9 cellular contexts compared by ENCODE assay signal in genomic region chr6:3742076-3742425, GRCh38. TPM values are rescaled to one million over a fixed set of nuclear protein-coding genes. Genes with fewer than 3 reads are reported as not detected.
A peak's percentile ranks its signal among the peaks of the same experiment; 100 is the strongest.
DNase-seq lines count a peak whose midpoint lies in the region; ATAC-seq and TF ChIP-seq lines count a peak whose summit lies in the region.
"Had no signal": no experiment of that assay in that cellular context is flagged by ENCODE, and none has a peak within 500 bp of the region (broad histone marks: within the 10 kb centered on the region; RNA-seq: fewer than 3 reads in every experiment).

No MANE protein-coding gene starts in this region.

- H3K27ac ChIP-seq in RWPE2 (ENCODE audit: poor library complexity, severe bottlenecking), result peak overlapping the region; percentile 65
- H3K27ac ChIP-seq in thoracic aorta, result peak overlapping the region; percentile 97 to 100

- H3K27me3 Mint-ChIP-seq in activated naive CD4-positive, alpha-beta T cell treated with anti-CD3 and anti-CD28 coated beads, Interleukin-2, amount 50 U/mL, for 24 hours, result peaks cover 4% of the 10 kb centered on the region
- H3K27me3 Mint-ChIP-seq in immature natural killer cell (ENCODE audit: low read depth in 3 of 3), result peaks cover 2 to 6% (median 5%) of the 10 kb centered on the region in 3 donors
- peaks cover 11% of the 10 kb centered on the region for H3K27me3 Mint-ChIP-seq in activated T-helper 1 cell treated with anti-CD3 and anti-CD28 coated beads, Interleukin-12 subunit alpha, Interleukin-12 subunit beta, Interleukin-2, Interleukin-4 antibody, amounts not matched to agents 30 ng/mL and 10 ng/mL and 1 ng/mL, durations not matched to agents 14 hours and 24 hours and 36 hours (ENCODE audit: insufficient read depth)

- no peak overlapping the region for H3K4me3 ChIP-seq in RWPE2 (ENCODE audit: severe bottlenecking)
- H3K4me3 ChIP-seq in thoracic aorta, result peak overlapping the region; percentile 94

- H3K36me3 ChIP-seq in RWPE2 (ENCODE audit: low read depth), result peaks cover 56% of the 10 kb centered on the region
- peaks cover 30% of the 10 kb centered on the region for H3K36me3 ChIP-seq in thoracic aorta

- H3K36me3 Mint-ChIP-seq in activated naive CD4-positive, alpha-beta T cell treated with anti-CD3 and anti-CD28 coated beads, Interleukin-2, amount 50 U/mL, for 24 hours, result no peaks in the 10 kb centered on the region
- no peaks in the 10 kb centered on the region for H3K36me3 Mint-ChIP-seq in immature natural killer cell
- H3K36me3 Mint-ChIP-seq in activated T-helper 1 cell treated with anti-CD3 and anti-CD28 coated beads, Interleukin-12 subunit alpha, Interleukin-12 subunit beta, Interleukin-2, Interleukin-4 antibody, amounts not matched to agents 30 ng/mL and 10 ng/mL and 1 ng/mL, durations not matched to agents 14 hours and 24 hours and 36 hours (ENCODE audit: low read depth), result no peaks in the 10 kb centered on the region
- H3K36me3 Mint-ChIP-seq: activated naive CD4-positive, alpha-beta T cell treated with anti-CD3 and anti-CD28 coated beads, Interleukin-2, amount 50 U/mL, for 72 hours had no signal

- intact Hi-C loops in activated T-helper 1 cell treated with anti-CD3 and anti-CD28 coated beads, Interleukin-12 subunit alpha, Interleukin-12 subunit beta, Interleukin-2, Interleukin-4 antibody, amounts not matched to agents 30 ng/mL and 10 ng/mL and 1 ng/mL, durations not matched to agents 14 hours and 24 hours and 36 hours (cut with micrococcal nuclease), result loop anchor here (1.0 to 5.0 kb wide), 9 partner anchors 107 to 1195 kb away; partner anchors contain the start of gene FAM50B

- no peak overlapping the region for H3K27ac Mint-ChIP-seq in activated naive CD4-positive, alpha-beta T cell treated with anti-CD3 and anti-CD28 coated beads, Interleukin-2, amount 50 U/mL, for 24 hours
- H3K27ac Mint-ChIP-seq in immature natural killer cell, result peak overlapping the region in 2 of 6 donors; percentile 33 to 38
- H3K27ac Mint-ChIP-seq in activated T-helper 1 cell treated with anti-CD3 and anti-CD28 coated beads, Interleukin-12 subunit alpha, Interleukin-12 subunit beta, Interleukin-2, Interleukin-4 antibody, amounts not matched to agents 30 ng/mL and 10 ng/mL and 1 ng/mL, durations not matched to agents 14 hours and 24 hours and 36 hours, result no peak overlapping the region

- H3K4me1 Mint-ChIP-seq in activated naive CD4-positive, alpha-beta T cell treated with anti-CD3 and anti-CD28 coated beads, Interleukin-2, amount 50 U/mL, for 24 hours, result peaks cover 12% of the 10 kb centered on the region
- H3K4me1 Mint-ChIP-seq in immature natural killer cell, result peaks cover 10 to 14% of the 10 kb centered on the region in 2 donors
- peaks cover 13% of the 10 kb centered on the region for H3K4me1 Mint-ChIP-seq in activated T-helper 1 cell treated with anti-CD3 and anti-CD28 coated beads, Interleukin-12 subunit alpha, Interleukin-12 subunit beta, Interleukin-2, Interleukin-4 antibody, amounts not matched to agents 30 ng/mL and 10 ng/mL and 1 ng/mL, durations not matched to agents 14 hours and 24 hours and 36 hours (ENCODE audit: low read depth)

- H3K4me3 Mint-ChIP-seq in activated naive CD4-positive, alpha-beta T cell treated with anti-CD3 and anti-CD28 coated beads, Interleukin-2, amount 50 U/mL, for 24 hours, result peak overlapping the region; percentile 76
- H3K4me3 Mint-ChIP-seq in immature natural killer cell, result peak overlapping the region; percentile 40 to 79 (median 65)
- H3K4me3 Mint-ChIP-seq in activated T-helper 1 cell treated with anti-CD3 and anti-CD28 coated beads, Interleukin-12 subunit alpha, Interleukin-12 subunit beta, Interleukin-2, Interleukin-4 antibody, amounts not matched to agents 30 ng/mL and 10 ng/mL and 1 ng/mL, durations not matched to agents 14 hours and 24 hours and 36 hours, result no peak overlapping the region

- no peaks in the 10 kb centered on the region for H3K9me3 ChIP-seq in RWPE2 (ENCODE audit: severe bottlenecking)
- no peaks in the 10 kb centered on the region for H3K9me3 ChIP-seq in thoracic aorta

- no peak for ATAC-seq in RWPE2 (ENCODE audit: low read depth)
- no peak for ATAC-seq in thoracic aorta (ENCODE audit: insufficient number of reproducible peaks, low FRiP score, low read depth)
- ATAC-seq in GM19452 (IDR thresholded peaks at IDR 0.05; ENCODE audit: unreplicated experiment), result no peak

- no peaks in the 10 kb centered on the region for H3K9me3 Mint-ChIP-seq in activated naive CD4-positive, alpha-beta T cell treated with anti-CD3 and anti-CD28 coated beads, Interleukin-2, amount 50 U/mL, for 24 hours
- no peaks in the 10 kb centered on the region for H3K9me3 Mint-ChIP-seq in immature natural killer cell
- H3K9me3 Mint-ChIP-seq in activated T-helper 1 cell treated with anti-CD3 and anti-CD28 coated beads, Interleukin-12 subunit alpha, Interleukin-12 subunit beta, Interleukin-2, Interleukin-4 antibody, amounts not matched to agents 30 ng/mL and 10 ng/mL and 1 ng/mL, durations not matched to agents 14 hours and 24 hours and 36 hours, result no peaks in the 10 kb centered on the region
- H3K9me3 Mint-ChIP-seq: activated naive CD4-positive, alpha-beta T cell treated with anti-CD3 and anti-CD28 coated beads, Interleukin-2, amount 50 U/mL, for 72 hours had no signal

- H3K4me1 ChIP-seq in RWPE2 (ENCODE audit: insufficient read depth, poor library complexity, severe bottlenecking) (peaks cover 10% of the 10 kb centered on the region), thoracic aorta (ENCODE audit: control insufficient read depth in 1 of 2, low read depth in 2 of 2) (peaks cover 80 to 93% of the 10 kb centered on the region in 2 donors)

- TF ChIP-seq CTCF in RWPE2 (IDR thresholded peaks at IDR 0.05; ENCODE audit: poor library complexity, severe bottlenecking), result no peak
- TF ChIP-seq CTCF in thoracic aorta (IDR thresholded peaks at IDR 0.05), result no peak

- no peak for DNase-seq in activated naive CD4-positive, alpha-beta T cell treated with Interleukin-2 at 50 U/mL for 16 hours
- DNase-seq in RWPE2 (ENCODE audit: low spot score) (no peak), immature natural killer cell (no peak), thoracic aorta (ENCODE audit: low spot score) (no peak), NCI-H1436 treated with DMSO at 0.1 percent for 48 hours (lab: John Stamatoyannopoulos, UW) (no peak)
- DNase-seq in activated T-helper 1 cell treated with anti-CD3 and anti-CD28 coated beads, Interleukin-12 subunit alpha, Interleukin-12 subunit beta, Interleukin-2, Interleukin-4 antibody, amounts not matched to agents 30 ng/mL and 10 ng/mL and 1 ng/mL, durations not matched to agents 14 hours and 24 hours and 36 hours (ENCODE audit: low spot score), result no peak

- H3K27me3 ChIP-seq in RWPE2 (ENCODE audit: insufficient read depth, poor library complexity, severe bottlenecking) (no peaks in the 10 kb centered on the region), thoracic aorta (replicated peaks; ENCODE audit: insufficient read depth) (no peaks in the 10 kb centered on the region)

RNA-seq across cellular contexts. Expression of gene PXDC1, which starts 9.5 kb away (rescaled TPM):
- polyA plus RNA-seq in immature natural killer cell, result not detected
- total RNA-seq in thoracic aorta, result 100 to 1,000 TPM; 406 to 488 TPM
- total RNA-seq in activated T-helper 1 cell treated with anti-CD3 and anti-CD28 coated beads, Interleukin-12 subunit alpha, Interleukin-12 subunit beta, Interleukin-2, Interleukin-4 antibody, amounts not matched to agents 30 ng/mL and 10 ng/mL and 1 ng/mL, durations not matched to agents 14 hours and 24 hours and 36 hours, result 0.12 and 0.57 TPM in 2 replicates

Comparison
In these comparisons a context has a peak if more than half of its experiments do, and no peak if none do; other contexts are left out.
1. RNA of gene PXDC1, which starts 9.5 kb away (total RNA-seq): 406 to 488 TPM in thoracic aorta; 0.12 to 0.57 TPM in activated T-helper 1 cell treated with anti-CD3 and anti-CD28 coated beads, Interleukin-12 subunit alpha, Interleukin-12 subunit beta, Interleukin-2, Interleukin-4 antibody, amounts not matched to agents 30 ng/mL and 10 ng/mL and 1 ng/mL, durations not matched to agents 14 hours and 24 hours and 36 hours; every median in the first group is over 100 times any median in the second.